In the genomic region with DNA sequence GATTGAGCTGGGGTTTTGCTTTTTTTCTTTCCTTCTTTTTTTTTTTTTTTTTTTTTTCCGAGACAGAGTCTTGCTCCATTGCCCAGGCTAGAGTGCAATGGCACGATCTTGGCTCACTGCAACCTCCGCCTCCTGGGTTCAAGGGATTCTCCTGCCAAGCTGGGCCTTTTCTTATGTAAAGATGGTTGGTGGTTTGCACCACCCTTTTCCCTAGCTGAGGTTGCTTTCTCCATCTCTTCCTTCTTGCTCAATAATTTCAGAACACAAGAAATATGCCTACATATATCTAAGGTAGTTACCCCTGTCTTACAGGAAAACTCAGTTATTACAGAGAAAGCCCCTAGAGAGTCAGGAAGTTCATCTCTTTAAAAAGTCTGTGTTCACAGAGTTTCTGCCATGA, we compare ENCODE assay signal across 1 cellular context.
TF ChIP-seq lines count a peak whose summit lies in the region.

No MANE protein-coding gene starts in this region.

TF ChIP-seq in GM12878, 131 proteins besides CTCF, POLR2A, EP300 and RAD21 (continued from another document):
- TF ChIP-seq, protein P1, sequence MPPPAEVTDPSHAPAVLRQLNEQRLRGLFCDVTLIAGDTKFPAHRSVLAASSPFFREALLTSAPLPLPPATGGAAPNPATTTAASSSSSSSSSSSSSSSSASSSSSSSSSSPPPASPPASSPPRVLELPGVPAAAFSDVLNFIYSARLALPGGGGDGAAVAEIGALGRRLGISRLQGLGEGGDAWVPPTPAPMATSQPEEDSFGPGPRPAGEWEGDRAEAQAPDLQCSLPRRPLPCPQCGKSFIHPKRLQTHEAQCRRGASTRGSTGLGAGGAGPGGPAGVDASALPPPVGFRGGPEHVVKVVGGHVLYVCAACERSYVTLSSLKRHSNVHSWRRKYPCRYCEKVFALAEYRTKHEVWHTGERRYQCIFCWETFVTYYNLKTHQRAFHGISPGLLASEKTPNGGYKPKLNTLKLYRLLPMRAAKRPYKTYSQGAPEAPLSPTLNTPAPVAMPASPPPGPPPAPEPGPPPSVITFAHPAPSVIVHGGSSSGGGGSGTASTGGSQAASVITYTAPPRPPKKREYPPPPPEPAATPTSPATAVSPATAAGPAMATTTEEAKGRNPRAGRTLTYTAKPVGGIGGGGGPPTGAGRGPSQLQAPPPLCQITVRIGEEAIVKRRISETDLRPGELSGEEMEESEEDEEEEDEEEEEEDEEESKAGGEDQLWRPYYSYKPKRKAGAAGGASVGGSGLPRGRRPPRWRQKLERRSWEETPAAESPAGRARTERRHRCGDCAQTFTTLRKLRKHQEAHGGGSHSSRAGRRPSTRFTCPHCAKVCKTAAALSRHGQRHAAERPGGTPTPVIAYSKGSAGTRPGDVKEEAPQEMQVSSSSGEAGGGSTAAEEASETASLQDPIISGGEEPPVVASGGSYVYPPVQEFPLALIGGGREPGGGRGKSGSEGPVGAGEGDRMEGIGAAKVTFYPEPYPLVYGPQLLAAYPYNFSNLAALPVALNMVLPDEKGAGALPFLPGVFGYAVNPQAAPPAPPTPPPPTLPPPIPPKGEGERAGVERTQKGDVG (CRISPR knock-in tag; IDR thresholded peaks at IDR 0.05), result no peak
- TF ChIP-seq JUNB (IDR thresholded peaks at IDR 0.05) (no peak), ETV6 (conservative IDR thresholded peaks at IDR 0.05 in 1 of 2, IDR thresholded peaks at IDR 0.05 in 1 of 2; ENCODE audit: borderline replicate concordance in 1 of 2, low read depth in 1 of 2) (no peak), NFIC (IDR thresholded peaks at IDR 0.05; ENCODE audit: low read depth, low read length) (no peak), FOXM1 (IDR thresholded peaks at IDR 0.05; ENCODE audit: low read depth, low read length) (no peak), SMAD1 (IDR thresholded peaks at IDR 0.05; ENCODE audit: low read depth, partially characterized antibody) (no peak), CREB1 (IDR thresholded peaks at IDR 0.05; ENCODE audit: low read depth) (no peak), ZNF217 (IDR thresholded peaks at IDR 0.05) (no peak), NR2C1 (IDR thresholded peaks at IDR 0.05) (no peak), BRCA1 (IDR thresholded peaks at IDR 0.05; ENCODE audit: low read depth, low read length) (no peak), RCOR1 (conservative IDR thresholded peaks at IDR 0.05; ENCODE audit: low read depth, low read length) (no peak), KLF5 (IDR thresholded peaks at IDR 0.05; ENCODE audit: partially characterized antibody) (no peak), ZNF207 (IDR thresholded peaks at IDR 0.05; ENCODE audit: borderline replicate concordance) (no peak)
- TF ChIP-seq, protein P2, sequence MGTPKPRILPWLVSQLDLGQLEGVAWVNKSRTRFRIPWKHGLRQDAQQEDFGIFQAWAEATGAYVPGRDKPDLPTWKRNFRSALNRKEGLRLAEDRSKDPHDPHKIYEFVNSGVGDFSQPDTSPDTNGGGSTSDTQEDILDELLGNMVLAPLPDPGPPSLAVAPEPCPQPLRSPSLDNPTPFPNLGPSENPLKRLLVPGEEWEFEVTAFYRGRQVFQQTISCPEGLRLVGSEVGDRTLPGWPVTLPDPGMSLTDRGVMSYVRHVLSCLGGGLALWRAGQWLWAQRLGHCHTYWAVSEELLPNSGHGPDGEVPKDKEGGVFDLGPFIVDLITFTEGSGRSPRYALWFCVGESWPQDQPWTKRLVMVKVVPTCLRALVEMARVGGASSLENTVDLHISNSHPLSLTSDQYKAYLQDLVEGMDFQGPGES (IDR thresholded peaks at IDR 0.05), result no peak
- TF ChIP-seq, protein P3, sequence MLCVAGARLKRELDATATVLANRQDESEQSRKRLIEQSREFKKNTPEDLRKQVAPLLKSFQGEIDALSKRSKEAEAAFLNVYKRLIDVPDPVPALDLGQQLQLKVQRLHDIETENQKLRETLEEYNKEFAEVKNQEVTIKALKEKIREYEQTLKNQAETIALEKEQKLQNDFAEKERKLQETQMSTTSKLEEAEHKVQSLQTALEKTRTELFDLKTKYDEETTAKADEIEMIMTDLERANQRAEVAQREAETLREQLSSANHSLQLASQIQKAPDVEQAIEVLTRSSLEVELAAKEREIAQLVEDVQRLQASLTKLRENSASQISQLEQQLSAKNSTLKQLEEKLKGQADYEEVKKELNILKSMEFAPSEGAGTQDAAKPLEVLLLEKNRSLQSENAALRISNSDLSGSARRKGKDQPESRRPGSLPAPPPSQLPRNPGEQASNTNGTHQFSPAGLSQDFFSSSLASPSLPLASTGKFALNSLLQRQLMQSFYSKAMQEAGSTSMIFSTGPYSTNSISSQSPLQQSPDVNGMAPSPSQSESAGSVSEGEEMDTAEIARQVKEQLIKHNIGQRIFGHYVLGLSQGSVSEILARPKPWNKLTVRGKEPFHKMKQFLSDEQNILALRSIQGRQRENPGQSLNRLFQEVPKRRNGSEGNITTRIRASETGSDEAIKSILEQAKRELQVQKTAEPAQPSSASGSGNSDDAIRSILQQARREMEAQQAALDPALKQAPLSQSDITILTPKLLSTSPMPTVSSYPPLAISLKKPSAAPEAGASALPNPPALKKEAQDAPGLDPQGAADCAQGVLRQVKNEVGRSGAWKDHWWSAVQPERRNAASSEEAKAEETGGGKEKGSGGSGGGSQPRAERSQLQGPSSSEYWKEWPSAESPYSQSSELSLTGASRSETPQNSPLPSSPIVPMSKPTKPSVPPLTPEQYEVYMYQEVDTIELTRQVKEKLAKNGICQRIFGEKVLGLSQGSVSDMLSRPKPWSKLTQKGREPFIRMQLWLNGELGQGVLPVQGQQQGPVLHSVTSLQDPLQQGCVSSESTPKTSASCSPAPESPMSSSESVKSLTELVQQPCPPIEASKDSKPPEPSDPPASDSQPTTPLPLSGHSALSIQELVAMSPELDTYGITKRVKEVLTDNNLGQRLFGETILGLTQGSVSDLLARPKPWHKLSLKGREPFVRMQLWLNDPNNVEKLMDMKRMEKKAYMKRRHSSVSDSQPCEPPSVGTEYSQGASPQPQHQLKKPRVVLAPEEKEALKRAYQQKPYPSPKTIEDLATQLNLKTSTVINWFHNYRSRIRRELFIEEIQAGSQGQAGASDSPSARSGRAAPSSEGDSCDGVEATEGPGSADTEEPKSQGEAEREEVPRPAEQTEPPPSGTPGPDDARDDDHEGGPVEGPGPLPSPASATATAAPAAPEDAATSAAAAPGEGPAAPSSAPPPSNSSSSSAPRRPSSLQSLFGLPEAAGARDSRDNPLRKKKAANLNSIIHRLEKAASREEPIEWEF (IDR thresholded peaks at IDR 0.05; ENCODE audit: insufficient replicate concordance, low read depth, low read length), result no peak
- TF ChIP-seq, protein P4, sequence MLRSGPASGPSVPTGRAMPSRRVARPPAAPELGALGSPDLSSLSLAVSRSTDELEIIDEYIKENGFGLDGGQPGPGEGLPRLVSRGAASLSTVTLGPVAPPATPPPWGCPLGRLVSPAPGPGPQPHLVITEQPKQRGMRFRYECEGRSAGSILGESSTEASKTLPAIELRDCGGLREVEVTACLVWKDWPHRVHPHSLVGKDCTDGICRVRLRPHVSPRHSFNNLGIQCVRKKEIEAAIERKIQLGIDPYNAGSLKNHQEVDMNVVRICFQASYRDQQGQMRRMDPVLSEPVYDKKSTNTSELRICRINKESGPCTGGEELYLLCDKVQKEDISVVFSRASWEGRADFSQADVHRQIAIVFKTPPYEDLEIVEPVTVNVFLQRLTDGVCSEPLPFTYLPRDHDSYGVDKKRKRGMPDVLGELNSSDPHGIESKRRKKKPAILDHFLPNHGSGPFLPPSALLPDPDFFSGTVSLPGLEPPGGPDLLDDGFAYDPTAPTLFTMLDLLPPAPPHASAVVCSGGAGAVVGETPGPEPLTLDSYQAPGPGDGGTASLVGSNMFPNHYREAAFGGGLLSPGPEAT (IDR thresholded peaks at IDR 0.05; ENCODE audit: low read depth), result no peak
